In genomic region chr1:225119307-225119706, GRCh38 we compare ENCODE assay signal across 17 cellular contexts.
DNase-seq lines count a peak whose midpoint lies in the region; ATAC-seq, FAIRE-seq and TF ChIP-seq lines count a peak whose summit lies in the region.
"Had no signal": no experiment of that assay in that cellular context is flagged by ENCODE, and none has a peak within 500 bp of the region (broad histone marks: within the 10 kb centered on the region; RNA-seq: fewer than 3 reads in every experiment).

No MANE protein-coding gene starts in this region.

- no peak for TF ChIP-seq CTCF in Panc1 (IDR thresholded peaks at IDR 0.05)
- no peak for TF ChIP-seq CTCF in bronchial epithelial cell (IDR thresholded peaks at IDR 0.05; ENCODE audit: insufficient read depth, low read length, severe bottlenecking)
- TF ChIP-seq CTCF in omental fat pad (IDR thresholded peaks at IDR 0.05), result no peak

- H3K27ac ChIP-seq in Panc1 (ENCODE audit: low read length), result no peak overlapping the region
- no peak overlapping the region for H3K27ac ChIP-seq in effector memory CD4-positive, alpha-beta T cell (ENCODE audit: insufficient read depth, low read length, poor library complexity, severe bottlenecking)
- H3K27ac ChIP-seq: BLaER1 had no signal

- H3K9me3 ChIP-seq in Panc1 (ENCODE audit: control insufficient read depth, insufficient read depth, low read depth, low read length), result no peaks in the 10 kb centered on the region
- no peaks in the 10 kb centered on the region for H3K9me3 ChIP-seq in effector memory CD4-positive, alpha-beta T cell (ENCODE audit: control insufficient read depth, low read length)
- H3K9me3 ChIP-seq: BLaER1 had no signal

- DNase-seq in EL (peak; percentile 1), HCEC 1CT (peak; percentile 58), Panc1 (ENCODE audit: low read depth, low spot score) (peak; percentile 27), bronchial epithelial cell (ENCODE audit: low read depth) (peak; percentile 15), COR-L47 (lab: John Stamatoyannopoulos, UW) (no peak), omental fat pad (ENCODE audit: low spot score) (no peak), HK-2 (ENCODE audit: unreplicated experiment) (no peak)
- no peak for DNase-seq in effector memory CD4-positive, alpha-beta T cell
- DNase-seq: 8988T; AML-193; CD8-positive, alpha-beta memory T cell; DMS 273 treated with DMSO at 0.1 percent for 48 hours had no signal

- no peaks in the 10 kb centered on the region for H3K36me3 ChIP-seq in Panc1 (ENCODE audit: control insufficient read depth, insufficient read depth, low read length)
- H3K36me3 ChIP-seq in bronchial epithelial cell (ENCODE audit: control insufficient read depth, insufficient read depth, low read length), result no peaks in the 10 kb centered on the region
- H3K36me3 ChIP-seq in effector memory CD4-positive, alpha-beta T cell (ENCODE audit: control insufficient read depth, insufficient read depth, low read length), result no peaks in the 10 kb centered on the region
- H3K36me3 ChIP-seq: BLaER1 had no signal

- FAIRE-seq in bronchial epithelial cell (lab: Jason Lieb, UNC), result no peak
- FAIRE-seq: GM12891, H54, HepG2, HTR-8/SVneo had no signal

- POLR2A ChIA-PET in Panc1 (lab: Charles Lee), result no interaction called here

- intact Hi-C loops in Panc1 (cut with micrococcal nuclease; ENCODE audit: unreplicated experiment), result no loop called here

- no peaks in the 10 kb centered on the region for H3K27me3 ChIP-seq in Panc1 (ENCODE audit: control insufficient read depth, insufficient read depth, low read length)
- no peaks in the 10 kb centered on the region for H3K27me3 ChIP-seq in bronchial epithelial cell (ENCODE audit: control insufficient read depth, insufficient read depth, low read length)
- no peaks in the 10 kb centered on the region for H3K27me3 ChIP-seq in effector memory CD4-positive, alpha-beta T cell (replicated peaks; ENCODE audit: control insufficient read depth, insufficient read depth, low read length, poor library complexity, severe bottlenecking)
- H3K27me3 ChIP-seq: BLaER1 had no signal

- ATAC-seq in Panc1, result no peak
- no peak for ATAC-seq in omental fat pad (ENCODE audit: low FRiP score)
- ATAC-seq: HepG2 had no signal

- H3K4me3 ChIP-seq in Panc1 (ENCODE audit: low read depth in 2 of 2, low read length in 2 of 2) (no peak overlapping the region), bronchial epithelial cell (ENCODE audit: low read depth, low read length) (no peak overlapping the region)
- no peak overlapping the region for H3K4me3 ChIP-seq in effector memory CD4-positive, alpha-beta T cell (ENCODE audit: insufficient read depth, low read depth, low read length, poor library complexity, severe bottlenecking)
- H3K4me3 ChIP-seq: BLaER1 had no signal

- no TSS peak for BruUV-seq in Panc1 (replicated peaks; lab: Mats Ljungman, UMichigan)

- in situ Hi-C loops in Panc1 (cut with HindIII; ENCODE audit: low pct_unique_long_range_greater_than_20kb, low sequenced_read_pairs), result no loop called here

- CTCF ChIA-PET in Panc1 (lab: Charles Lee), result no interaction called here

- H3K4me1 ChIP-seq in Panc1 (ENCODE audit: control insufficient read depth, insufficient read depth, low read length), result no peaks in the 10 kb centered on the region
- no peaks in the 10 kb centered on the region for H3K4me1 ChIP-seq in effector memory CD4-positive, alpha-beta T cell (ENCODE audit: control insufficient read depth, insufficient read depth, low read length, poor library complexity, severe bottlenecking)
- H3K4me1 ChIP-seq: BLaER1 had no signal

Comparison
In these comparisons a context has a peak if more than half of its experiments do, and no peak if none do; other contexts are left out.
1. DNase-seq: peak in EL (single experiment), HCEC 1CT (single experiment), Panc1 (single experiment) and bronchial epithelial cell (single experiment); none in COR-L47 (single experiment), omental fat pad (single experiment), HK-2 (single experiment) and effector memory CD4-positive, alpha-beta T cell (0 of 3).